In genomic region chr18:11909081-11909410, GRCh38 we compare ENCODE assay signal across 8 cellular contexts.
DNase-seq lines count a peak whose midpoint lies in the region; ATAC-seq and TF ChIP-seq lines count a peak whose summit lies in the region.

No MANE protein-coding gene starts in this region.

- peak overlapping the region; percentile 100 for H3K27ac ChIP-seq in duodenal mucosa (ENCODE audit: low read depth, low read length)

- peaks cover 0 to 11% of the 10 kb centered on the region in 2 donors for H3K36me3 ChIP-seq in duodenal mucosa (ENCODE audit: control insufficient read depth in 1 of 2, insufficient read depth in 2 of 2, low read length in 2 of 2)

- H3K27ac Mint-ChIP-seq in nephron progenitor cell = peak overlapping the region; percentile 66

- H3K4me3 ChIP-seq in NB4 (ENCODE audit: low read depth, low read length) (peak overlapping the region; percentile 57), duodenal mucosa (ENCODE audit: low read depth in 1 of 2, low read length in 2 of 2) (peak overlapping the region; percentile 89 to 95)

- ATAC-seq in activated CD4-positive, CD25-positive, alpha-beta regulatory T cell treated with anti-CD3 and anti-CD28 coated beads, Interleukin-2, amount 50 U/mL, for 24 hours = no peak
- no peak for ATAC-seq in HG02763 (IDR thresholded peaks at IDR 0.05; ENCODE audit: unreplicated experiment)

- peak overlapping the region; percentile 89 to 97 for H3K9ac ChIP-seq in duodenal mucosa (ENCODE audit: low read depth in 1 of 2, low read length in 2 of 2)

- peaks cover 2% of the 10 kb centered on the region for H3K27me3 Mint-ChIP-seq in nephron progenitor cell (ENCODE audit: low read depth, poor library complexity)

- H3K4me3 Mint-ChIP-seq in nephron progenitor cell = peak overlapping the region; percentile 86

- H3K4me1 Mint-ChIP-seq in nephron progenitor cell = peaks cover 28% of the 10 kb centered on the region

- peaks cover 11 to 14% of the 10 kb centered on the region in 2 donors for H3K4me1 ChIP-seq in duodenal mucosa (ENCODE audit: control insufficient read depth in 1 of 2, insufficient read depth in 2 of 2, low read length in 2 of 2)

- no peaks in the 10 kb centered on the region for H3K9me3 Mint-ChIP-seq in nephron progenitor cell

- no peaks in the 10 kb centered on the region for H3K9me3 ChIP-seq in duodenal mucosa (ENCODE audit: control insufficient read depth in 1 of 2, low read length in 2 of 2)

- H3K36me3 Mint-ChIP-seq in nephron progenitor cell (ENCODE audit: low read depth) = no peaks in the 10 kb centered on the region

- TF ChIP-seq CTCF in NB4 (IDR thresholded peaks at IDR 0.05; ENCODE audit: low read depth, low read length) (no peak), nephron progenitor cell (IDR thresholded peaks at IDR 0.05) (no peak)

- no peaks in the 10 kb centered on the region for H3K27me3 ChIP-seq in duodenal mucosa (ENCODE audit: control insufficient read depth in 1 of 2, insufficient read depth in 2 of 2, low read length in 2 of 2)

- TF ChIP-seq POLR2A in NB4 (IDR thresholded peaks at IDR 0.05; ENCODE audit: extremely low read depth, insufficient read length) = no peak

- DNase-seq in GF-D8 (lab: John Stamatoyannopoulos, UW) (peak; percentile 27), NB4 (ENCODE audit: low read depth) (no peak), nephron progenitor cell (no peak), DMS 273 (lab: John Stamatoyannopoulos, UW; ENCODE audit: unreplicated experiment) (no peak), NCI-H345 (lab: John Stamatoyannopoulos, UW) (no peak)
